22 cellular contexts compared by ENCODE assay signal in genomic region chr3:10936686-10937085, GRCh38. TPM values are rescaled to one million over a fixed set of nuclear protein-coding genes. Genes with fewer than 3 reads are reported as not detected.
DNase-seq lines count a peak whose midpoint lies in the region; FAIRE-seq and TF ChIP-seq lines count a peak whose summit lies in the region.
"Had no signal": no experiment of that assay in that cellular context is flagged by ENCODE, and none has a peak within 500 bp of the region (broad histone marks: within the 10 kb centered on the region; RNA-seq: fewer than 3 reads in every experiment).

No MANE protein-coding gene starts in this region.

- no peak overlapping the region for H3K18ac ChIP-seq in neuronal stem cell (ENCODE audit: low read length)

- H3K36me3 ChIP-seq in BLaER1 treated with 17β-estradiol and CSF1 and Interleukin-3, amounts not matched to agents 10 nM and 100 nM, result no peaks in the 10 kb centered on the region
- H3K36me3 ChIP-seq in NT2/D1 (ENCODE audit: insufficient read depth, insufficient read length, low read length), result no peaks in the 10 kb centered on the region
- H3K36me3 ChIP-seq in esophagus (ENCODE audit: control insufficient read depth in 2 of 2, insufficient read depth in 2 of 2, low read length in 1 of 2), result no peaks in the 10 kb centered on the region
- H3K36me3 ChIP-seq in spleen, result no peaks in the 10 kb centered on the region
- no peaks in the 10 kb centered on the region for H3K36me3 ChIP-seq in small intestine (ENCODE audit: control insufficient read depth in 2 of 2, insufficient read depth in 2 of 2, low read length in 2 of 2)
- H3K36me3 ChIP-seq in neuronal stem cell (replicated peaks in 1 of 2; ENCODE audit: control insufficient read depth in 2 of 2, insufficient read depth in 2 of 2, low read length in 2 of 2), result no peaks in the 10 kb centered on the region

- no peak overlapping the region for H3K4ac ChIP-seq in neuronal stem cell (ENCODE audit: low read length)

- H2AFZ ChIP-seq in neuronal stem cell (ENCODE audit: low read length), result no peak overlapping the region

- no peak overlapping the region for H2AK5ac ChIP-seq in neuronal stem cell (ENCODE audit: low read depth, low read length)

- H2BK12ac ChIP-seq in neuronal stem cell (ENCODE audit: low read length), result no peak overlapping the region

- H3K4me1 ChIP-seq in BLaER1 treated with 17β-estradiol and CSF1 and Interleukin-3, amounts not matched to agents 10 nM and 100 nM, result peaks cover 0 to 18% (median 11%) of the 10 kb centered on the region in 10 experiments; a peak in 11 of 20 replicates
- H3K4me1 ChIP-seq in NT2/D1 (ENCODE audit: insufficient read depth, insufficient read length) (peaks cover 26% of the 10 kb centered on the region), esophagus (ENCODE audit: control insufficient read depth in 2 of 2, insufficient read depth in 2 of 2, low read length in 1 of 2) (peaks cover 2 to 41% of the 10 kb centered on the region in 2 donors), spleen (no peaks in the 10 kb centered on the region), small intestine (ENCODE audit: control insufficient read depth in 2 of 2, insufficient read depth in 1 of 2, low read depth in 1 of 2, low read length in 1 of 2) (no peaks in the 10 kb centered on the region), neuronal stem cell (ENCODE audit: control insufficient read depth in 2 of 2, insufficient read depth in 1 of 2, low read depth in 1 of 2, low read length in 2 of 2) (no peaks in the 10 kb centered on the region)

- H3K4me2 ChIP-seq in BLaER1 treated with 17β-estradiol and CSF1 and Interleukin-3, amounts not matched to agents 10 nM and 100 nM, result peak overlapping the region in 7 of 11 experiments; percentile 8 to 57 (median 40); a peak in 9 of 22 replicates
- H3K4me2 ChIP-seq in neuronal stem cell (ENCODE audit: insufficient read depth, low read length, poor library complexity, severe bottlenecking), result no peak overlapping the region

- no peak overlapping the region for H4K8ac ChIP-seq in neuronal stem cell (ENCODE audit: low read depth, low read length)

- H2BK15ac ChIP-seq in neuronal stem cell (ENCODE audit: low read length), result no peak overlapping the region

- H3K27me3 ChIP-seq in BLaER1 treated with 17β-estradiol and CSF1 and Interleukin-3, amounts not matched to agents 10 nM and 100 nM, result no peaks in the 10 kb centered on the region
- H3K27me3 ChIP-seq in NT2/D1 (ENCODE audit: insufficient read depth, insufficient read length) (peaks cover 4% of the 10 kb centered on the region), esophagus (ENCODE audit: control insufficient read depth in 1 of 2, insufficient read depth in 2 of 2, low read length in 2 of 2) (no peaks in the 10 kb centered on the region), spleen (replicated peaks in 1 of 7) (peaks cover 0 to 2% (median 0%) of the 10 kb centered on the region in 7 donors), small intestine (ENCODE audit: control insufficient read depth in 2 of 2, insufficient read depth in 2 of 2, low read length in 2 of 2) (no peaks in the 10 kb centered on the region), neuronal stem cell (ENCODE audit: control insufficient read depth in 3 of 3, insufficient read depth in 3 of 3, low read depth in 1 of 3, low read length in 3 of 3) (peaks cover 0 to 4% (median 0%) of the 10 kb centered on the region in 3 experiments)

- no peaks in the 10 kb centered on the region for H3K9me3 ChIP-seq in BLaER1 treated with 17β-estradiol and CSF1 and Interleukin-3, amounts not matched to agents 10 nM and 100 nM (replicated peaks in 1 of 11)
- H3K9me3 ChIP-seq in NT2/D1 (ENCODE audit: insufficient read depth, low read length), result 0 out of 2 replicates have a peak, but pooled peaks cover under 1% of the 10 kb centered on the region
- H3K9me3 ChIP-seq in esophagus (ENCODE audit: control insufficient read depth in 2 of 2, insufficient read depth in 1 of 2, low read depth in 1 of 2, low read length in 1 of 2), result no peaks in the 10 kb centered on the region
- no peaks in the 10 kb centered on the region for H3K9me3 ChIP-seq in spleen
- no peaks in the 10 kb centered on the region for H3K9me3 ChIP-seq in small intestine (ENCODE audit: control insufficient read depth, low read depth)
- H3K9me3 ChIP-seq in neuronal stem cell (replicated peaks in 1 of 2; ENCODE audit: control insufficient read depth in 2 of 2, insufficient read depth in 1 of 2, low read depth in 1 of 2, low read length in 2 of 2), result no peaks in the 10 kb centered on the region

- no peak overlapping the region for H3K9ac ChIP-seq in BLaER1 treated with 17β-estradiol and CSF1 and Interleukin-3, amounts not matched to agents 10 nM and 100 nM
- H3K9ac ChIP-seq in NT2/D1 (ENCODE audit: insufficient read length, low read depth) (peak overlapping the region; percentile 46), neuronal stem cell (ENCODE audit: low read depth, low read length, poor library complexity) (no peak overlapping the region)

- no peak for TF ChIP-seq POLR2A in spleen (IDR thresholded peaks at IDR 0.05)

- intact Hi-C loops in spleen (cut with DNase I; ENCODE audit: low total_unique reads), result no loop called here

- no peak overlapping the region for H3K4me3 ChIP-seq in BLaER1 treated with 17β-estradiol and CSF1 and Interleukin-3, amounts not matched to agents 10 nM and 100 nM
- H3K4me3 ChIP-seq in NT2/D1 (ENCODE audit: insufficient read length, low read depth) (no peak overlapping the region), esophagus (ENCODE audit: low read depth in 1 of 2, low read length in 2 of 2) (no peak overlapping the region), spleen (no peak overlapping the region), small intestine (ENCODE audit: low read depth in 1 of 2, low read length in 2 of 2) (no peak overlapping the region), neuronal stem cell (ENCODE audit: low read length in 2 of 2) (no peak overlapping the region)

- no peak overlapping the region for H2BK5ac ChIP-seq in neuronal stem cell (ENCODE audit: low read length)

- no peaks in the 10 kb centered on the region for H3K79me1 ChIP-seq in neuronal stem cell (ENCODE audit: low read depth, low read length)

- TF ChIP-seq CTCF in spleen (IDR thresholded peaks at IDR 0.05 in 8 of 11, conservative IDR thresholded peaks at IDR 0.05 in 3 of 11), result no peak

- H2BK120ac ChIP-seq in neuronal stem cell (ENCODE audit: low read depth, low read length), result no peak overlapping the region

- H4K20me1 ChIP-seq in BLaER1 treated with 17β-estradiol and CSF1 and Interleukin-3, amounts not matched to agents 10 nM and 100 nM, result no peaks in the 10 kb centered on the region; a peak in 1 of 22 replicates

- WGBS in esophagus, 2 donors, result 70 to 71% methylated on average over 7 of the region's 7 CpGs
- WGBS in spleen, 5 donors, result 71 to 79% (median 71%) methylated on average over 6 to 7 of the region's 7 CpGs
- WGBS in small intestine, 3 donors, result 77 to 80% (median 79%) methylated on average over 7 of the region's 7 CpGs
- WGBS in neuronal stem cell (ENCODE audit: extremely low coverage in 2 of 2, insufficient read length in 2 of 2, insufficient replicate concordance in 1 of 2), 2 donors, result no CpG with 5 or more reads among the region's 7 CpGs

- H3K14ac ChIP-seq in neuronal stem cell (ENCODE audit: low read length), result no peak overlapping the region

- no peak overlapping the region for H3K27ac ChIP-seq in BLaER1 treated with 17β-estradiol and CSF1 and Interleukin-3, amounts not matched to agents 10 nM and 100 nM
- H3K27ac ChIP-seq in esophagus (ENCODE audit: low read depth in 2 of 2, low read length in 1 of 2), result peak overlapping the region; percentile 70 to 78
- no peak overlapping the region for H3K27ac ChIP-seq in spleen
- no peak overlapping the region for H3K27ac ChIP-seq in small intestine (ENCODE audit: low read depth in 1 of 2, low read length in 1 of 2)
- no peak overlapping the region for H3K27ac ChIP-seq in neuronal stem cell (replicated peaks; ENCODE audit: low read length)

- DNase-seq in NT2/D1 (ENCODE audit: low read depth, low spot score), result no peak
- DNase-seq in spleen, result peak; percentile 52
- DNase-seq in small intestine, result no peak
- DNase-seq in neuronal stem cell (ENCODE audit: low spot score), result no peak
- no peak for DNase-seq in hepatic stellate cell (ENCODE audit: low spot score)
- DNase-seq: CD8-positive, alpha-beta T cell; MV-4-11; NCI-H1105 treated with DMSO at 0.1 percent for 48 hours; NCI-H2029 treated with DMSO at 0.1 percent for 48 hours; NCI-H226; NCI-H510A treated with DMSO at 0.1 percent for 48 hours; NCI-H774; NK-92 treated with Interleukin-12 subunit alpha and Interleukin-12 subunit beta, amount 100 ng/mL, for 24 hours had no signal

- H4K91ac ChIP-seq in neuronal stem cell (ENCODE audit: low read depth, low read length, poor library complexity), result no peak overlapping the region

- FAIRE-seq in small intestine (lab: Jason Lieb, UNC), result no peak
- FAIRE-seq: G401.6, GM12892, GM19239, H1 had no signal

- H3K23ac ChIP-seq in neuronal stem cell (ENCODE audit: low read depth, low read length, poor library complexity), result no peak overlapping the region

RNA-seq across cellular contexts. Expression of gene SLC6A1, which starts 55.9 kb away (rescaled TPM):
- polyA plus RNA-seq in esophagus (10 to 100 TPM in 1 of 2 donors, 1 to 10 TPM in 1; 6.9 to 12.7 TPM), spleen (under 1 TPM; 0.11 to 0.45 (median 0.13) TPM), small intestine (under 1 TPM in 1 of 3 donors, not detected in 2; 0.27 TPM)
- total RNA-seq in spleen, result 1 to 10 TPM in 5 of 7 donors, under 1 TPM in 2; 0.20 to 3.0 (median 1.2) TPM
- 0.75 TPM for polyA plus RNA-seq in neuronal stem cell (2013, experiment 1 of 2)
- polyA plus RNA-seq in neuronal stem cell (2013, experiment 2 of 2), result 0.78 TPM
- total RNA-seq: CD8-positive, alpha-beta T cell; SK-MEL-5 had no signal
- polyA plus RNA-seq: BJ, IgD-negative memory B cell had no signal

Comparison
In these comparisons a context has a peak if more than half of its experiments do, and no peak if none do; other contexts are left out.
1. H3K27ac ChIP-seq: peak in esophagus (2 of 2); none in BLaER1 treated with 17β-estradiol and CSF1 and Interleukin-3, amounts not matched to agents 10 nM and 100 nM (0 of 11), spleen (0 of 8), small intestine (0 of 2) and neuronal stem cell (single experiment).
2. RNA of gene SLC6A1, which starts 55.9 kb away (polyA plus RNA-seq): 6.9 to 12.7 TPM in esophagus; 0.27 TPM in small intestine and 0.11 to 0.45 TPM in spleen; every median in the first group is over 4 times any median in the second.